ENCODE assay signal across 8 cellular contexts in genomic region chr11:441418-442274, GRCh38.
DNase-seq lines count a peak whose midpoint lies in the region; ATAC-seq lines count a peak whose summit lies in the region.

Gene ANO9 (minus strand): TSS chr11:442011. CDS start chr11:441926, 85 bp downstream.

- no peaks in the 10 kb centered on the region for H3K36me3 Mint-ChIP-seq in effector memory CD8-positive, alpha-beta T cell (ENCODE audit: insufficient read depth)

- no peaks in the 10 kb centered on the region for H3K27me3 Mint-ChIP-seq in effector memory CD8-positive, alpha-beta T cell

- ATAC-seq in GM19395 (IDR thresholded peaks at IDR 0.05; ENCODE audit: unreplicated experiment): peak; percentile 80
- peak; percentile 92 for ATAC-seq in effector memory CD8-positive, alpha-beta T cell (replicated peaks)
- ATAC-seq in GM18858 (IDR thresholded peaks at IDR 0.05; ENCODE audit: unreplicated experiment): no peak
- no peak for ATAC-seq in HG02970 (IDR thresholded peaks at IDR 0.05; ENCODE audit: low FRiP score, unreplicated experiment)

- H3K27ac Mint-ChIP-seq in effector memory CD8-positive, alpha-beta T cell: peak within 1 kb of the TSS in 1 of 2 donors; percentile 62

- H3K9me3 Mint-ChIP-seq in effector memory CD8-positive, alpha-beta T cell: no peaks in the 10 kb centered on the region

- DNase-seq in LoVo (ENCODE audit: low spot score): peak; percentile 71
- DNase-seq in activated CD4-positive, CD25-positive, alpha-beta regulatory T cell (lab: John Stamatoyannopoulos, UW): peak; percentile 29 to 47 (median 46)
- DNase-seq in effector memory CD8-positive, alpha-beta T cell: peak; percentile 42 to 48 (median 42)
- DNase-seq in stimulated activated CD4-positive, alpha-beta T cell treated with anti-CD3 and anti-CD28 coated beads, Interleukin-12 subunit alpha, Interleukin-12 subunit beta, amount 100 ng/mL, for 4 hours: peak; percentile 64
- no peak for DNase-seq in pons (ENCODE audit: low spot score)

- peaks cover 15 to 26% of the 10 kb centered on the region in 2 donors for H3K4me1 Mint-ChIP-seq in effector memory CD8-positive, alpha-beta T cell (ENCODE audit: low read depth in 2 of 2)

- peak within 1 kb of the TSS; percentile 59 to 66 for H3K4me3 Mint-ChIP-seq in effector memory CD8-positive, alpha-beta T cell

Comparison
In these comparisons a context has a peak if more than half of its experiments do, and no peak if none do; other contexts are left out.
1. ATAC-seq: peak in GM19395 (single experiment) and effector memory CD8-positive, alpha-beta T cell (single experiment); none in GM18858 (single experiment) and HG02970 (single experiment).